11 cellular contexts compared by ENCODE assay signal in genomic region chr4:85762204-85762884, GRCh38.
A peak's percentile ranks its signal among the peaks of the same experiment; 100 is the strongest.
DNase-seq lines count a peak whose midpoint lies in the region; ATAC-seq and TF ChIP-seq lines count a peak whose summit lies in the region.
"Had no signal": no experiment of that assay in that cellular context is flagged by ENCODE, and none has a peak within 500 bp of the region (broad histone marks: within the 10 kb centered on the region; RNA-seq: fewer than 3 reads in every experiment).

No MANE protein-coding gene starts in this region.

- ATAC-seq in GM21723 (IDR thresholded peaks at IDR 0.05; ENCODE audit: unreplicated experiment) (no peak), GM19452 (IDR thresholded peaks at IDR 0.05; ENCODE audit: unreplicated experiment) (no peak)
- ATAC-seq: Panc1 had no signal

- H3K4me3 ChIP-seq in foreskin fibroblast (ENCODE audit: low read depth in 1 of 2, low read length in 2 of 2) = no peak overlapping the region

- TF ChIP-seq CTCF in foreskin fibroblast (IDR thresholded peaks at IDR 0.05; ENCODE audit: low read depth, low read length) = no peak

- DNase-seq in Daoy (ENCODE audit: low read depth) (peak; percentile 30), amniotic stem cell (lab: John Stamatoyannopoulos, UW) (peak; percentile 43), foreskin fibroblast (peak; percentile 87 to 94), pulmonary artery endothelial cell (ENCODE audit: low read depth, low spot score) (peak; percentile 96), NCI-H2107 (lab: John Stamatoyannopoulos, UW) (no peak), HK-2 (ENCODE audit: unreplicated experiment) (no peak)
- DNase-seq: COR-L47, islet precursor cell had no signal

Comparison
In these comparisons a context has a peak if more than half of its experiments do, and no peak if none do; other contexts are left out.
1. DNase-seq: peak in Daoy (single experiment), amniotic stem cell (single experiment), foreskin fibroblast (2 of 2) and pulmonary artery endothelial cell (single experiment); none in NCI-H2107 (single experiment) and HK-2 (single experiment).